Comparison of ENCODE assay signal across 8 cellular contexts in genomic region chr4:127598656-127599055, GRCh38.
"Had no signal": no experiment of that assay in that cellular context is flagged by ENCODE, and none has a peak within 500 bp of the region (broad histone marks: within the 10 kb centered on the region; RNA-seq: fewer than 3 reads in every experiment).

No MANE protein-coding gene starts in this region.

- H3K4me3 ChIP-seq: GM23248, HAP-1 had no signal

- H3K4me1 ChIP-seq: HAP-1 had no signal

- H3K36me3 ChIP-seq: HAP-1 had no signal

- H3K27ac ChIP-seq: GM23248, HL-60 had no signal

- DNase-seq: GM23248, GOT3, H7, HFFc6, KG1 had no signal

- ATAC-seq: HCT116 had no signal

- H2AFZ ChIP-seq: GM23248 had no signal

- H3K9ac ChIP-seq: GM23248 had no signal

- H3K9me3 ChIP-seq: HAP-1 had no signal
